8 cellular contexts compared by ENCODE assay signal in the genomic region with DNA sequence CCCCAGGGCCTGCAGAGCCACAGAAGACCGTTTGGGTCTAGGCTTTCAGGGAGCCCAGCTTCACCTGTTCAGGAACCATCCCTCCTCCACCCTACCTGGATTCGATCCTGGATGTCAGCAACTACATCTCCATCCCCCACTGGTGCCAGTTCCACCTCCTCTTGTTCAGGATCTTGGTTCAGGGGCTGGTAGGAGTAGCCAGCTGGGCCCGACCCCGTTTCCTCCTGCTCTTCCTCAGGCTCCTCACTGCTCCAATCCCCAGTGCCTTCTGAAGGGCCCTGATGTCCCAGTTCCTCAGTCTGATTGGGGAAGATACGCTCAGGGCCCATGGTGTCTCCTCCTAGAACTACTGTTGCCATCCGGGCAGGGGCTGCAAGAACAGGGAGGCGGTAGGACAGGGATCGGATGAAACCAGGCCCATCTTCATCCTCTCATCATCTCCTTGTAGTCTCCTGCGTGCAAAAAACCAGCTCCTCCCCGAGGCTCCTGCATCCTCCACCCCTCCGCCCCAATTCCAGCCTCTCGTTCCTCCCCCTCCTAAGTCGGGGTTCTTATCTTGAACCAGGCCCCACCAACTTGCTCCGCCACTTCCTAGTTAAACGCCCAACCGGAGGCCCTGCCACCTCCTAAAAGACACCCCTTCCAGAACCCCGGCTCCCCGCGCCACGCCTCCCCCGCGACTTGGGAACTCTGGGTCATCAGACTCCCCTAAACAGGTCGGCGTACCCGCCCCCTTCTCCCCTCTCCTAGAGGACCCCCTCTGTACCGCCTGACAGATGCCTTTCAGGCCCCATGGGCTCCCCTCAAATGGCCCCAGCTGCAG. TPM values are rescaled to one million over a fixed set of nuclear protein-coding genes. Genes with fewer than 3 reads are reported as not detected.
DNase-seq lines count a peak whose midpoint lies in the region; ATAC-seq and TF ChIP-seq lines count a peak whose summit lies in the region.

No MANE protein-coding gene starts in this region.

- intact Hi-C loops in spleen (cut with DNase I; ENCODE audit: low total_unique reads): no loop called here

- H3K36me3 ChIP-seq in HUES6 (ENCODE audit: control insufficient read depth, insufficient read depth, low read length) (peaks cover 54% of the 10 kb centered on the region), iPS DF 6.9 (ENCODE audit: control insufficient read depth, insufficient read depth, low read length) (peaks cover 30% of the 10 kb centered on the region), spleen (peaks cover 0 to 68% (median 52%) of the 10 kb centered on the region in 6 donors)

- H3K4me3 Mint-ChIP-seq in activated naive CD8-positive, alpha-beta T cell: peak overlapping the region; percentile 92

- H3K27me3 ChIP-seq in HUES6 (ENCODE audit: control insufficient read depth, insufficient read depth, low read length) (no peaks in the 10 kb centered on the region), iPS DF 6.9 (ENCODE audit: control insufficient read depth, insufficient read depth, low read length) (no peaks in the 10 kb centered on the region), spleen (replicated peaks in 1 of 7) (no peaks in the 10 kb centered on the region)

- H3K27ac ChIP-seq in 22Rv1: peak overlapping the region; percentile 72
- no peak overlapping the region for H3K27ac ChIP-seq in HUES6 (ENCODE audit: low read depth, low read length)
- no peak overlapping the region for H3K27ac ChIP-seq in iPS DF 6.9 (ENCODE audit: low read length)
- H3K27ac ChIP-seq in spleen: peak overlapping the region; percentile 62 to 91 (median 82)

- no peak for ATAC-seq in left lobe of liver
- no peak for ATAC-seq in HG03460 (IDR thresholded peaks at IDR 0.05; ENCODE audit: unreplicated experiment)

- no peak for TF ChIP-seq POLR2A in spleen (IDR thresholded peaks at IDR 0.05)

- TF ChIP-seq CTCF in 22Rv1 (IDR thresholded peaks at IDR 0.05): no peak
- no peak for TF ChIP-seq CTCF in GM12875 (IDR thresholded peaks at IDR 0.05; ENCODE audit: borderline replicate concordance, insufficient read depth, low read depth, low read length)
- no peak for TF ChIP-seq CTCF in spleen (IDR thresholded peaks at IDR 0.05 in 8 of 11, conservative IDR thresholded peaks at IDR 0.05 in 3 of 11)

- H3K36me3 Mint-ChIP-seq in activated naive CD8-positive, alpha-beta T cell: no peaks in the 10 kb centered on the region

- H3K27me3 Mint-ChIP-seq in activated naive CD8-positive, alpha-beta T cell: no peaks in the 10 kb centered on the region

- no peak for DNase-seq in iPS DF 6.9 (ENCODE audit: low read depth, low spot score)
- DNase-seq in spleen: no peak
- no peak for DNase-seq in left lobe of liver (ENCODE audit: low spot score)

- H3K4me1 ChIP-seq in HUES6 (ENCODE audit: control insufficient read depth, insufficient read depth, low read length) (peaks cover 8% of the 10 kb centered on the region), iPS DF 6.9 (ENCODE audit: control insufficient read depth, insufficient read depth, low read length) (no peaks in the 10 kb centered on the region), spleen (peaks cover 36 to 76% (median 49%) of the 10 kb centered on the region in 6 donors)

- peak overlapping the region; percentile 41 for H3K9ac ChIP-seq in HUES6 (ENCODE audit: low read length)

- H3K9me3 ChIP-seq in HUES6 (ENCODE audit: control insufficient read depth, insufficient read depth, low read depth, low read length): no peaks in the 10 kb centered on the region
- H3K9me3 ChIP-seq in iPS DF 6.9 (ENCODE audit: control insufficient read depth, insufficient read depth, low read length): no peaks in the 10 kb centered on the region
- no peaks in the 10 kb centered on the region for H3K9me3 ChIP-seq in spleen

- H3K27ac Mint-ChIP-seq in activated naive CD8-positive, alpha-beta T cell: peak overlapping the region; percentile 89

- WGBS in iPS DF 6.9 (ENCODE audit: insufficient coverage, insufficient read length): no CpG with 5 or more reads among the region's 26 CpGs
- WGBS in spleen, 5 donors: 2 to 5% (median 3%) methylated on average over 26 of the region's 26 CpGs

- no peaks in the 10 kb centered on the region for H3K9me3 Mint-ChIP-seq in activated naive CD8-positive, alpha-beta T cell (ENCODE audit: low read depth)

- H3K4me3 ChIP-seq in GM12875 (ENCODE audit: low read depth, low read length) (peak overlapping the region; percentile 65), HUES6 (ENCODE audit: low read depth, low read length) (peak overlapping the region; percentile 62), iPS DF 6.9 (ENCODE audit: low read length) (peak overlapping the region; percentile 70), spleen (peak overlapping the region; percentile 54 to 90 (median 81))

- peaks cover 51% of the 10 kb centered on the region for H3K4me1 Mint-ChIP-seq in activated naive CD8-positive, alpha-beta T cell (ENCODE audit: low read depth)

RNA-seq across cellular contexts. Expression of a gene that starts 0.5 kb away (rescaled TPM):
- 10 to 100 TPM; 33.3 to 51.4 (median 39.4) TPM for total RNA-seq in spleen
- polyA plus RNA-seq in spleen: 10 to 100 TPM; 79.2 to 89.4 (median 88.9) TPM
- 20.2 TPM for total RNA-seq in left lobe of liver

RNA-seq across cellular contexts. Expression of a gene that starts 0.8 kb away (rescaled TPM):
- total RNA-seq in spleen (10 to 100 TPM; 37.3 to 89.2 (median 68.7) TPM), left lobe of liver (42.5 TPM)
- polyA plus RNA-seq in spleen: 10 to 100 TPM; 53.0 to 83.2 (median 54.8) TPM

RNA-seq across cellular contexts. Expression of a gene that starts 8.2 kb away (rescaled TPM):
- total RNA-seq in spleen (10 to 100 TPM; 34.9 to 63.4 (median 43.8) TPM), left lobe of liver (21.7 TPM)
- 10 to 100 TPM; 32.0 to 39.5 (median 32.3) TPM for polyA plus RNA-seq in spleen

RNA-seq across cellular contexts. Expression of a gene that starts 28.9 kb away (rescaled TPM):
- total RNA-seq in spleen (10 to 100 TPM; 23.6 to 40.2 (median 27.7) TPM), left lobe of liver (14.8 TPM)
- 10 to 100 TPM; 15.3 to 18.1 (median 15.6) TPM for polyA plus RNA-seq in spleen

RNA-seq across cellular contexts. Expression of a gene that starts 34.2 kb away (rescaled TPM):
- 10 to 100 TPM; 11.1 to 24.3 (median 19.8) TPM for total RNA-seq in spleen
- 10 to 100 TPM; 12.7 to 25.5 (median 16.8) TPM for polyA plus RNA-seq in spleen
- total RNA-seq in left lobe of liver: 25.4 TPM

Comparison
In these comparisons a context has a peak if more than half of its experiments do, and no peak if none do; other contexts are left out.
1. H3K27ac ChIP-seq: peak in 22Rv1 (single experiment) and spleen (8 of 8); none in HUES6 (single experiment) and iPS DF 6.9 (single experiment).
2. Peak in every context shown above with its lines, with median percentiles within 50 percentile points of each other: H3K4me3 ChIP-seq.